In the genomic region with DNA sequence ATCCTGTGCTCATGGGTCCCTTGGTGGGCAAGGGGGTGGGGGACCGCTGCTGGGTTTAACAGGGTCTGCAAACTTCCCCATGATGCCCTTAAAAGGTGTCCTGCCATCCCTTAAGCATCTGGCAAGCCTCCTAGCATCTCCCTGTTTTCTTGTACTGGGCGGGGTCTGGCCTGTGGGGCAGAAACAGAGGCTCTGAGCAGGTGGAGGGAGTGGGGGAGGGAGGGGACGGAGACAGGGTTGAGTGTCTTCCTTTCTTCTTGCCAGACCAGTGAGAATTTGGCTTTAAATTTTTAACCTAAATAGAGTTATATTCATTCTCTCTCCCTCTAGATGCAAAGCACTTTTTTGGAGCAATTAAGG, we compare ENCODE assay signal across 19 cellular contexts. TPM values are rescaled to one million over a fixed set of nuclear protein-coding genes. Genes with fewer than 3 reads are reported as not detected.
A peak's percentile ranks its signal among the peaks of the same experiment; 100 is the strongest.
DNase-seq lines count a peak whose midpoint lies in the region; ATAC-seq and TF ChIP-seq lines count a peak whose summit lies in the region.
"Had no signal": no experiment of that assay in that cellular context is flagged by ENCODE, and none has a peak within 500 bp of the region (broad histone marks: within the 10 kb centered on the region; RNA-seq: fewer than 3 reads in every experiment).

No MANE protein-coding gene starts in this region.

- no peak overlapping the region for H3K4me3 Mint-ChIP-seq in endodermal cell
- H3K4me3 Mint-ChIP-seq in activated naive CD8-positive, alpha-beta T cell treated with anti-CD3 and anti-CD28 coated beads for 36 hours: no peak overlapping the region
- H3K4me3 Mint-ChIP-seq: CD4-positive, alpha-beta memory T cell had no signal

- H3K9ac ChIP-seq in endodermal cell (ENCODE audit: extremely low read depth, low read length, poor library complexity, severe bottlenecking) (no peak overlapping the region), muscle layer of colon (ENCODE audit: low read length) (no peak overlapping the region)
- H3K9ac ChIP-seq: BLaER1 had no signal

- H3K9me3 Mint-ChIP-seq in endodermal cell: no peaks in the 10 kb centered on the region
- H3K9me3 Mint-ChIP-seq in activated naive CD8-positive, alpha-beta T cell treated with anti-CD3 and anti-CD28 coated beads for 36 hours: peaks cover 1% of the 10 kb centered on the region

- peaks cover 23% of the 10 kb centered on the region for H3K4me1 Mint-ChIP-seq in endodermal cell
- H3K4me1 Mint-ChIP-seq in activated naive CD8-positive, alpha-beta T cell treated with anti-CD3 and anti-CD28 coated beads for 36 hours: no peaks in the 10 kb centered on the region
- H3K4me1 Mint-ChIP-seq: CD14-positive monocyte; CD4-positive, alpha-beta memory T cell had no signal

- H3K36me3 ChIP-seq in endodermal cell (ENCODE audit: control insufficient read depth, insufficient read depth, low read length): no peaks in the 10 kb centered on the region
- no peaks in the 10 kb centered on the region for H3K36me3 ChIP-seq in muscle layer of colon (ENCODE audit: insufficient read depth, low read length)
- H3K36me3 ChIP-seq: BLaER1, HAP-1 had no signal

- ATAC-seq in HG02759 (IDR thresholded peaks at IDR 0.05; ENCODE audit: unreplicated experiment): no peak
- no peak for ATAC-seq in GM19467 (IDR thresholded peaks at IDR 0.05; ENCODE audit: unreplicated experiment)

- H3K36me3 Mint-ChIP-seq in endodermal cell (ENCODE audit: low read depth): no peaks in the 10 kb centered on the region
- H3K36me3 Mint-ChIP-seq in activated naive CD8-positive, alpha-beta T cell treated with anti-CD3 and anti-CD28 coated beads for 36 hours: no peaks in the 10 kb centered on the region
- H3K36me3 Mint-ChIP-seq: CD14-positive monocyte; CD4-positive, alpha-beta memory T cell had no signal

- H3K27me3 ChIP-seq in endodermal cell (ENCODE audit: control insufficient read depth, insufficient read depth, low read length, poor library complexity, severe bottlenecking) (peaks cover 65% of the 10 kb centered on the region), muscle layer of colon (ENCODE audit: control insufficient read depth in 1 of 2, insufficient read depth in 2 of 2, low read length in 2 of 2) (no peaks in the 10 kb centered on the region)
- H3K27me3 ChIP-seq: BLaER1 had no signal

- H3K4me1 ChIP-seq in endodermal cell (ENCODE audit: control insufficient read depth, insufficient read depth, low read length) (peaks cover 3% of the 10 kb centered on the region), muscle layer of colon (ENCODE audit: insufficient read depth, low read length) (peaks cover 16% of the 10 kb centered on the region)
- H3K4me1 ChIP-seq: BLaER1, HAP-1 had no signal

- H3K4me3 ChIP-seq in endodermal cell (ENCODE audit: low read length) (no peak overlapping the region), muscle layer of colon (ENCODE audit: low read depth in 1 of 2, low read length in 2 of 2) (no peak overlapping the region)
- H3K4me3 ChIP-seq: BLaER1, HAP-1 had no signal

- no peak overlapping the region for H3K27ac Mint-ChIP-seq in endodermal cell
- no peak overlapping the region for H3K27ac Mint-ChIP-seq in activated naive CD8-positive, alpha-beta T cell treated with anti-CD3 and anti-CD28 coated beads for 36 hours
- H3K27ac Mint-ChIP-seq: CD14-positive monocyte had no signal

- no peaks in the 10 kb centered on the region for H3K9me3 ChIP-seq in endodermal cell (ENCODE audit: control insufficient read depth, low read length)
- no peaks in the 10 kb centered on the region for H3K9me3 ChIP-seq in muscle layer of colon (ENCODE audit: low read length)
- H3K9me3 ChIP-seq: BLaER1, HAP-1 had no signal

- H3K27ac ChIP-seq in endodermal cell (ENCODE audit: low read depth, low read length) (no peak overlapping the region), muscle layer of colon (ENCODE audit: low read depth, low read length) (peak overlapping the region; percentile 42)
- H3K27ac ChIP-seq: BLaER1 had no signal

- no peak for TF ChIP-seq CTCF in endodermal cell (conservative IDR thresholded peaks at IDR 0.05)

- peak; percentile 58 for DNase-seq in NCI-H82 (lab: John Stamatoyannopoulos, UW)
- DNase-seq in NCI-H82 treated with DMSO at 0.1 percent for 48 hours (lab: John Stamatoyannopoulos, UW; ENCODE audit: unreplicated experiment): no peak
- DNase-seq in endodermal cell: peak; percentile 55
- peak; percentile 61 for DNase-seq in ureter (ENCODE audit: low spot score)
- no peak for DNase-seq in activated naive CD8-positive, alpha-beta T cell treated with anti-CD3 and anti-CD28 coated beads for 36 hours
- DNase-seq: 8988T; CD4-positive, alpha-beta memory T cell; DMS153; DMS79; GDM1 had no signal

- 68% methylated on average over 2 of the region's 3 CpGs; no CpG with 5 or more reads in 1 of the 2 experiments for WGBS in endodermal cell (ENCODE audit: insufficient coverage in 1 of 2, insufficient read length in 1 of 2), 2 experiments

- peaks cover 65% of the 10 kb centered on the region for H3K27me3 Mint-ChIP-seq in endodermal cell (ENCODE audit: insufficient read depth)
- peaks cover 21% of the 10 kb centered on the region for H3K27me3 Mint-ChIP-seq in activated naive CD8-positive, alpha-beta T cell treated with anti-CD3 and anti-CD28 coated beads for 36 hours

RNA-seq across cellular contexts. Expression of a gene that starts 25.1 kb away (rescaled TPM):
- total RNA-seq in endodermal cell (1 to 10 TPM; 1.3 to 1.7 TPM), ureter (6.6 TPM)
- polyA plus RNA-seq in endodermal cell (2013, experiment 1 of 2): 2.9 TPM
- polyA plus RNA-seq in endodermal cell (2013, experiment 2 of 2): 1.7 TPM
- total RNA-seq in activated naive CD8-positive, alpha-beta T cell treated with anti-CD3 and anti-CD28 coated beads for 36 hours: not detected
- total RNA-seq: CD4-positive, alpha-beta memory T cell; Daoy; HT-29 had no signal
- polyA plus RNA-seq: AG04450; CD14-positive monocyte; CD4-positive, alpha-beta memory T cell had no signal

Comparison
In these comparisons a context has a peak if more than half of its experiments do, and no peak if none do; other contexts are left out.
1. DNase-seq: peak in NCI-H82 (single experiment), endodermal cell (single experiment) and ureter (single experiment); none in NCI-H82 treated with DMSO at 0.1 percent for 48 hours (single experiment) and activated naive CD8-positive, alpha-beta T cell treated with anti-CD3 and anti-CD28 coated beads for 36 hours (single experiment).